ENCODE assay signal across 24 cellular contexts in genomic region chr10:89182894-89183293, GRCh38. TPM values are rescaled to one million over a fixed set of nuclear protein-coding genes. Genes with fewer than 3 reads are reported as not detected.
"Had no signal": no experiment of that assay in that cellular context is flagged by ENCODE, and none has a peak within 500 bp of the region (broad histone marks: within the 10 kb centered on the region; RNA-seq: fewer than 3 reads in every experiment).

No MANE protein-coding gene starts in this region.

- H3K4me1 ChIP-seq: breast epithelium had no signal

- H3K4me1 Mint-ChIP-seq: activated naive CD4-positive, alpha-beta T cell treated with anti-CD3 and anti-CD28 coated beads, Interleukin-2, amount 10 ng/mL, durations not matched to agents 7 days and 5 days had no signal

- H3K27me3 ChIP-seq: breast epithelium had no signal

- ATAC-seq: PC-3 had no signal

- H3K27ac Mint-ChIP-seq: activated naive CD4-positive, alpha-beta T cell treated with anti-CD3 and anti-CD28 coated beads, Interleukin-2, amount 10 ng/mL, durations not matched to agents 7 days and 5 days; activated naive CD8-positive, alpha-beta T cell treated with anti-CD3 and anti-CD28 coated beads, Interleukin-2, amount 10 ng/mL, durations not matched to agents 7 days and 5 days; activated T-helper 2 cell treated with anti-CD3 and anti-CD28 coated beads, Interferon-gamma antibody, Interleukin-2, Interleukin-4, amounts not matched to agents 10 μg/mL and 5 μg/mL and 100 μg/mL, durations not matched to agents 14 hours and 24 hours and 36 hours; T-helper 1 cell treated with Interleukin-12 subunit alpha and Interleukin-12 subunit beta and Interleukin-4 antibody, amounts not matched to agents 30 μg/mL and 1 μg/mL, for 36 hours had no signal

- H3K36me3 ChIP-seq: breast epithelium had no signal

- H3K36me3 Mint-ChIP-seq: activated naive CD4-positive, alpha-beta T cell treated with anti-CD3 and anti-CD28 coated beads, Interleukin-2, amount 10 ng/mL, durations not matched to agents 7 days and 5 days had no signal

- H3K9me3 Mint-ChIP-seq: activated naive CD4-positive, alpha-beta T cell treated with anti-CD3 and anti-CD28 coated beads, Interleukin-2, amount 10 ng/mL, durations not matched to agents 7 days and 5 days; activated T-helper 2 cell treated with anti-CD3 and anti-CD28 coated beads, Interferon-gamma antibody, Interleukin-2, Interleukin-4, amounts not matched to agents 10 μg/mL and 5 μg/mL and 100 μg/mL, durations not matched to agents 14 hours and 24 hours and 36 hours; T-helper 1 cell treated with Interleukin-12 subunit alpha and Interleukin-12 subunit beta and Interleukin-4 antibody, amounts not matched to agents 30 μg/mL and 1 μg/mL, for 36 hours had no signal

- H3K4me3 Mint-ChIP-seq: activated naive CD4-positive, alpha-beta T cell treated with anti-CD3 and anti-CD28 coated beads, Interleukin-2, amount 10 ng/mL, durations not matched to agents 7 days and 5 days; activated naive CD8-positive, alpha-beta T cell treated with anti-CD3 and anti-CD28 coated beads, Interleukin-2, amount 10 ng/mL, durations not matched to agents 7 days and 5 days; T-helper 1 cell treated with Interleukin-12 subunit alpha and Interleukin-12 subunit beta and Interleukin-4 antibody, amounts not matched to agents 30 μg/mL and 1 μg/mL, for 36 hours had no signal

- H3K4me3 ChIP-seq: breast epithelium had no signal

- H3K27ac ChIP-seq: breast epithelium had no signal

- DNase-seq: activated CD4-positive, alpha-beta T cell treated with anti-CD3 and anti-CD28 coated beads, Interleukin-2, amount 50 U/mL, for 1 hour; activated CD4-positive, CD25-positive, alpha-beta regulatory T cell treated with anti-CD3 and anti-CD28 coated beads, Interleukin-2, amount 50 U/mL, for 72 hours; activated gamma-delta T cell treated with Interleukin-2 at 50 U/mL for 16 hours; activated naive CD4-positive, alpha-beta T cell treated with anti-CD3 and anti-CD28 coated beads, Interleukin-2, amount 10 ng/mL, durations not matched to agents 7 days and 5 days; activated naive CD8-positive, alpha-beta T cell treated with anti-CD3 and anti-CD28 coated beads, Interleukin-2, amount 10 ng/mL, durations not matched to agents 7 days and 5 days; activated T-cell treated with anti-CD3 and anti-CD28 coated beads for 4 hours; activated T-cell treated with anti-CD3 and anti-CD28 coated beads, Interleukin-2, amount 50 U/mL, for 48 hours; aorta; caudate nucleus; Kasumi-1; NCI-H1105 treated with DMSO at 0.1 percent for 48 hours; NCI-H1436 treated with DMSO at 0.1 percent for 48 hours; NCI-H187; NCI-H2081; NCI-H510A treated with DMSO at 0.1 percent for 48 hours; NCI-H69; PC-3; SHP77 had no signal

- FAIRE-seq: RCC 7860 had no signal

RNA-seq across cellular contexts. Expression of gene CH25H, which starts 24.2 kb away (rescaled TPM):
- total RNA-seq: activated CD8-positive, alpha-beta memory T cell treated with anti-CD3 and anti-CD28 coated beads for 36 hours; activated naive CD8-positive, alpha-beta T cell treated with anti-CD3 and anti-CD28 coated beads, Interleukin-2, amount 10 ng/mL, durations not matched to agents 7 days and 5 days; activated T-helper 2 cell treated with anti-CD3 and anti-CD28 coated beads, Interferon-gamma antibody, Interleukin-2, Interleukin-4, amounts not matched to agents 10 μg/mL and 5 μg/mL and 100 μg/mL, durations not matched to agents 14 hours and 24 hours and 36 hours; PC-3; SK-MEL-5 had no signal
